Comparison of ENCODE assay signal across 19 cellular contexts in genomic region chr21:31624961-31625491, GRCh38. TPM values are rescaled to one million over a fixed set of nuclear protein-coding genes. Genes with fewer than 3 reads are reported as not detected.
DNase-seq lines count a peak whose midpoint lies in the region; ATAC-seq, FAIRE-seq and TF ChIP-seq lines count a peak whose summit lies in the region.
"Had no signal": no experiment of that assay in that cellular context is flagged by ENCODE, and none has a peak within 500 bp of the region (broad histone marks: within the 10 kb centered on the region; RNA-seq: fewer than 3 reads in every experiment).

No MANE protein-coding gene starts in this region.

- TF ChIP-seq RAD21 in K562 (CRISPR knock-in tag; conservative IDR thresholded peaks at IDR 0.05 in 1 of 2, IDR thresholded peaks at IDR 0.05 in 1 of 2) (no peak), liver (IDR thresholded peaks at IDR 0.05) (peak; percentile 34 to 38)

- no peaks in the 10 kb centered on the region for H3K27me3 Mint-ChIP-seq in type B pancreatic cell

- H2AFZ ChIP-seq in K562 (ENCODE audit: low read depth, low read length), result no peak overlapping the region

- H3K4me1 ChIP-seq in K562 (replicated peaks in 1 of 2; ENCODE audit: control insufficient read depth in 2 of 2, insufficient read depth in 2 of 2, low read length in 2 of 2) (no peaks in the 10 kb centered on the region), liver (ENCODE audit: control insufficient read depth in 4 of 4, insufficient read depth in 4 of 4, low read length in 3 of 4) (peaks cover 6 to 27% (median 16%) of the 10 kb centered on the region in 4 donors)

- H3K4me3 ChIP-seq in K562, result no peak overlapping the region
- no peak overlapping the region for H3K4me3 ChIP-seq in liver (ENCODE audit: low read depth in 1 of 3, low read length in 3 of 3)
- H3K4me3 ChIP-seq: GM23338 had no signal

- ATAC-seq in K562, result no peak
- no peak for ATAC-seq in HG02885 (IDR thresholded peaks at IDR 0.05; ENCODE audit: poor library complexity, unreplicated experiment)
- ATAC-seq: GM23338 had no signal

- H3K36me3 ChIP-seq in K562 (ENCODE audit: control insufficient read depth, insufficient read depth, low read length) (no peaks in the 10 kb centered on the region), liver (ENCODE audit: control insufficient read depth in 4 of 4, insufficient read depth in 3 of 4, low read depth in 1 of 4, low read length in 3 of 4) (peaks cover 0 to 3% (median 0%) of the 10 kb centered on the region in 4 donors)

- POLR2A ChIA-PET in K562 (lab: Yijun Ruan, JAX), result no interaction called here

- H3K27me3 ChIP-seq in K562 (ENCODE audit: control insufficient read depth in 2 of 2, insufficient read depth in 2 of 2, low read length in 2 of 2), result peaks cover 32 to 41% of the 10 kb centered on the region in 2 experiments
- H3K27me3 ChIP-seq in liver (ENCODE audit: control insufficient read depth in 4 of 4, insufficient read depth in 4 of 4, low read length in 3 of 4), result no peaks in the 10 kb centered on the region

- WGBS in K562 (ENCODE audit: insufficient coverage, low coverage, missing lambda C conversion rate), result 14% methylated on average over 11 of the region's 11 CpGs
- WGBS in liver, result 43% methylated on average over 11 of the region's 11 CpGs

- no peak for TF ChIP-seq CTCF in K562 (IDR thresholded peaks at IDR 0.05 in 2 of 3, conservative IDR thresholded peaks at IDR 0.05 in 1 of 3; ENCODE audit: insufficient read depth in 2 of 3, low read depth in 1 of 3, low read length in 3 of 3)
- TF ChIP-seq CTCF in liver (IDR thresholded peaks at IDR 0.05; ENCODE audit: low read depth, low read length, missing input control), result no peak
- TF ChIP-seq CTCF in type B pancreatic cell (conservative IDR thresholded peaks at IDR 0.05), result no peak

- peaks cover 8% of the 10 kb centered on the region for H3K4me1 Mint-ChIP-seq in type B pancreatic cell (ENCODE audit: unreplicated experiment)
- H3K4me1 Mint-ChIP-seq: GM23338 had no signal

- DNase-seq in K562 (ENCODE audit: extremely low read depth in 1 of 4, low spot score in 3 of 4) (no peak), islet precursor cell (peak; percentile 42), mesenteric fat pad (ENCODE audit: low spot score) (peak; percentile 81), HCEC 1CT (no peak), anterior cingulate cortex (lab: John Stamatoyannopoulos, UW) (no peak), type B pancreatic cell (ENCODE audit: extremely low spot score, unreplicated experiment) (no peak)
- DNase-seq: C1 segment of cervical spinal cord; Calu3; CD4-positive, alpha-beta memory T cell; COR-L47; DMS53; DMS79 treated with DMSO at 0.1 percent for 48 hours; GF-D8; H9 had no signal

- H3K9me3 Mint-ChIP-seq in type B pancreatic cell, result no peaks in the 10 kb centered on the region
- H3K9me3 Mint-ChIP-seq: CD4-positive, alpha-beta memory T cell; GM23338; H9 had no signal

- intact Hi-C loops in K562 (cut with micrococcal nuclease), result loop anchor here (10.0 kb wide), 1 partner anchor 240 kb away; no protein-coding TSS in a partner anchor

- no peak for TF ChIP-seq POLR2A in K562 (conservative IDR thresholded peaks at IDR 0.05)

- no peak for FAIRE-seq in K562 (lab: Jason Lieb, UNC)
- FAIRE-seq: GM12891, GM18507 had no signal

- BruUV-seq in K562 (replicated peaks; lab: Mats Ljungman, UMichigan), result no TSS peak

- H3K9ac ChIP-seq in K562 (ENCODE audit: insufficient read depth in 1 of 2, low read depth in 2 of 2, low read length in 2 of 2), result no peak overlapping the region
- no peak overlapping the region for H3K9ac ChIP-seq in liver (ENCODE audit: low read depth in 1 of 2, low read length in 2 of 2)

- H3K4me2 ChIP-seq in K562 (ENCODE audit: insufficient read depth, low read length), result no peak overlapping the region
- H3K4me2 ChIP-seq: GM23338 had no signal

- no peaks in the 10 kb centered on the region for H3K79me2 ChIP-seq in K562 (ENCODE audit: control insufficient read depth, insufficient read depth, low read length)

- CTCF ChIA-PET in K562 (lab: Yijun Ruan, JAX; ENCODE audit: low intra/inter-chr PET ratio), result no interaction called here

- H3K9me1 ChIP-seq in K562 (ENCODE audit: control insufficient read depth, insufficient read depth, low read length), result no peaks in the 10 kb centered on the region

- no peak overlapping the region for H3K4me3 Mint-ChIP-seq in type B pancreatic cell
- H3K4me3 Mint-ChIP-seq: CD4-positive, alpha-beta memory T cell; GM23338; H9 had no signal

- no peaks in the 10 kb centered on the region; the same call in 1 of the 2 replicates for H3K9me3 ChIP-seq in K562 (replicated peaks; ENCODE audit: control insufficient read depth, insufficient read depth, low read depth, low read length)
- no peaks in the 10 kb centered on the region for H3K9me3 ChIP-seq in liver (ENCODE audit: control insufficient read depth in 4 of 4, low read length in 3 of 4)

- in situ Hi-C loops in K562 (cut with MboI), result no loop called here

- H3K27ac ChIP-seq in K562 (ENCODE audit: extremely low read depth, low read depth, low read length) (no peak overlapping the region), liver (ENCODE audit: low read depth in 1 of 2, low read length in 2 of 2) (peak overlapping the region; percentile 72 to 80)

- H4K20me1 ChIP-seq in K562 (replicated peaks; ENCODE audit: control insufficient read depth, insufficient read depth, low read length), result no peaks in the 10 kb centered on the region

- H3K27ac Mint-ChIP-seq in type B pancreatic cell, result no peak overlapping the region
- H3K27ac Mint-ChIP-seq: CD4-positive, alpha-beta memory T cell; GM23338; H9 had no signal

- TF ChIP-seq EP300 in K562 (IDR thresholded peaks at IDR 0.05; ENCODE audit: low read length), result no peak

- H3K36me3 Mint-ChIP-seq in type B pancreatic cell, result no peaks in the 10 kb centered on the region
- H3K36me3 Mint-ChIP-seq: CD4-positive, alpha-beta memory T cell had no signal

TF ChIP-seq in K562, 482 proteins besides CTCF, POLR2A, EP300 and RAD21:
- 0 out of 2 replicates have a peak, but pooled peaks have one; percentile 1 for TF ChIP-seq USF2 (CRISPR knock-in tag; IDR thresholded peaks at IDR 0.05)
- TF ChIP-seq ZNF311 (CRISPR knock-in tag; IDR thresholded peaks at IDR 0.05), result no peak

TF ChIP-seq in liver, 16 proteins besides CTCF, POLR2A, EP300 and RAD21 (continues in another document):
- TF ChIP-seq RXRA (IDR thresholded peaks at IDR 0.05) (peak; percentile 99 to 100), HNF4G (IDR thresholded peaks at IDR 0.05) (peak; percentile 92), HNF4A (conservative IDR thresholded peaks at IDR 0.05) (peak; percentile 97 to 98), NR2F2 (IDR thresholded peaks at IDR 0.05) (peak; percentile 84), SP1 (IDR thresholded peaks at IDR 0.05) (peak; percentile 98), FOXA1 (IDR thresholded peaks at IDR 0.05) (peak; percentile 78), EGR1 (IDR thresholded peaks at IDR 0.05; ENCODE audit: low read depth in 2 of 2) (peak; percentile 32 to 79), JUND (IDR thresholded peaks at IDR 0.05) (peak; percentile 80 to 94), ZBTB33 (IDR thresholded peaks at IDR 0.05) (peak; percentile 91), GABPA (IDR thresholded peaks at IDR 0.05 in 1 of 2, conservative IDR thresholded peaks at IDR 0.05 in 1 of 2) (peak in 1 of 2 donors; percentile 28), ATF3 (IDR thresholded peaks at IDR 0.05) (peak; percentile 79), TAF1 (conservative IDR thresholded peaks at IDR 0.05) (no peak)
- TF ChIP-seq, protein P1, sequence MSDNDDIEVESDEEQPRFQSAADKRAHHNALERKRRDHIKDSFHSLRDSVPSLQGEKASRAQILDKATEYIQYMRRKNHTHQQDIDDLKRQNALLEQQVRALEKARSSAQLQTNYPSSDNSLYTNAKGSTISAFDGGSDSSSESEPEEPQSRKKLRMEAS (IDR thresholded peaks at IDR 0.05), result peak; percentile 83

RNA-seq across cellular contexts. Expression of gene SOD1, which starts 34.5 kb away (rescaled TPM):
- total RNA-seq in K562 (2011; cell fraction: chromatin; rRNA removed; ENCODE audit: low replicate concordance), result 34.1 and 47.2 TPM in 2 replicates
- total RNA-seq in K562 (2011; cell fraction: nucleolus; rRNA removed), result 65.2 and 66.5 TPM in 2 replicates
- total RNA-seq in K562 (2011; cell fraction: nucleoplasm; rRNA removed), result 81.2 and 82.4 TPM in 2 replicates
- 419 and 452 TPM in 2 replicates for total RNA-seq in K562 (2014; rRNA removed)
- total RNA-seq in K562 (2014; rRNA removed; fragmentation: Illumina TruSeq; extraction: Trizol), result 633 and 657 TPM in 2 replicates
- 603 and 618 TPM in 2 replicates for total RNA-seq in K562 (2015; rRNA removed; fragmentation: Illumina TruSeq; extraction: Trizol)
- total RNA-seq in K562 (2021), result 502 and 508 TPM in 2 replicates
- 514 and 783 TPM in 2 replicates for polyA plus RNA-seq in K562 (2011; rRNA removed)
- 344 and 485 TPM in 2 replicates for polyA plus RNA-seq in K562 (2011; cell fraction: cytosol; rRNA removed)
- polyA plus RNA-seq in K562 (2011; cell fraction: nucleus; rRNA removed), result 104 and 172 TPM in 2 replicates
- 288 and 652 TPM in 2 replicates for polyA plus RNA-seq in K562 (2012)
- 577 and 611 TPM in 2 replicates for polyA plus RNA-seq in K562 (2014; fragmentation: Illumina TruSeq; extraction: Trizol)
- 1,000 to 10,000 TPM; 1,386 to 1,409 TPM for polyA plus RNA-seq in K562 (2014; fragmentation: Nextera tagmentation; extraction: Ambion mirVana)
- 613 and 642 TPM in 2 replicates for polyA plus RNA-seq in K562 (2014; rRNA removed)
- polyA minus RNA-seq in K562 (2011; rRNA and poly(A)+ RNA removed), result 483 and 698 TPM in 2 replicates
- 436 and 452 TPM in 2 replicates for polyA minus RNA-seq in K562 (2011; cell fraction: cytosol; rRNA and poly(A)+ RNA removed)
- 37.4 and 67.0 TPM in 2 replicates for polyA minus RNA-seq in K562 (2011; cell fraction: nucleus; rRNA and poly(A)+ RNA removed)
- total RNA-seq in liver, result 100 to 1,000 TPM; 129 to 450 TPM
- 1,000 to 10,000 TPM in 1 of 2 donors, 100 to 1,000 TPM in 1; 865 to 1,258 TPM for polyA plus RNA-seq in liver
- 258 TPM for total RNA-seq in mesenteric fat pad
- total RNA-seq in type B pancreatic cell (ENCODE audit: low replicate concordance), result 171 and 232 TPM in 2 replicates

Comparison
In these comparisons a context has a peak if more than half of its experiments do, and no peak if none do; other contexts are left out.
1. DNase-seq: peak in islet precursor cell (single experiment) and mesenteric fat pad (single experiment); none in K562 (0 of 4), HCEC 1CT (single experiment), anterior cingulate cortex (0 of 58) and type B pancreatic cell (single experiment).